ENCODE assay signal across 9 cellular contexts in genomic region chr16:79768594-79768993, GRCh38.
DNase-seq lines count a peak whose midpoint lies in the region; ATAC-seq and TF ChIP-seq lines count a peak whose summit lies in the region.
"Had no signal": no experiment of that assay in that cellular context is flagged by ENCODE, and none has a peak within 500 bp of the region (broad histone marks: within the 10 kb centered on the region; RNA-seq: fewer than 3 reads in every experiment).

No MANE protein-coding gene starts in this region.

- H3K9me3 ChIP-seq in body of pancreas: no peaks in the 10 kb centered on the region
- no peaks in the 10 kb centered on the region for H3K9me3 ChIP-seq in lung (ENCODE audit: control insufficient read depth in 2 of 2, insufficient read depth in 1 of 2, low read length in 1 of 2)
- H3K9me3 ChIP-seq in subcutaneous abdominal adipose tissue (ENCODE audit: control insufficient read depth in 5 of 5, low read length in 5 of 5): no peaks in the 10 kb centered on the region
- H3K9me3 ChIP-seq in Karpas-422 (ENCODE audit: low read length): no peaks in the 10 kb centered on the region

- intact Hi-C loops in body of pancreas (cut with DNase I): no loop called here

- H3K4me2 ChIP-seq in GM23338 (no peak overlapping the region), Karpas-422 (ENCODE audit: low read depth, low read length, poor library complexity, severe bottlenecking) (no peak overlapping the region)

- H3K27me3 ChIP-seq in GM23338 (ENCODE audit: insufficient read depth) (no peaks in the 10 kb centered on the region), body of pancreas (no peaks in the 10 kb centered on the region), lung (ENCODE audit: control insufficient read depth, insufficient read depth) (no peaks in the 10 kb centered on the region), subcutaneous abdominal adipose tissue (ENCODE audit: control insufficient read depth in 5 of 5, insufficient read depth in 4 of 5, low read length in 5 of 5) (no peaks in the 10 kb centered on the region), Karpas-422 (ENCODE audit: low read length) (no peaks in the 10 kb centered on the region)

- no peaks in the 10 kb centered on the region for H3K79me2 ChIP-seq in GM23338 (replicated peaks; ENCODE audit: insufficient read depth)
- H3K79me2 ChIP-seq in Karpas-422 (ENCODE audit: low read length): no peaks in the 10 kb centered on the region

- H4K20me1 ChIP-seq in GM23338 (replicated peaks; ENCODE audit: insufficient read depth) (no peaks in the 10 kb centered on the region), Karpas-422 (ENCODE audit: insufficient read depth, low read depth, low read length) (no peaks in the 10 kb centered on the region)

- H3K4me1 Mint-ChIP-seq in GM23338: peaks cover 9% of the 10 kb centered on the region; the same call in 2 of the 3 replicates

- H3K36me3 ChIP-seq in GM23338 (ENCODE audit: insufficient read depth) (no peaks in the 10 kb centered on the region), body of pancreas (replicated peaks in 1 of 2; ENCODE audit: insufficient read depth in 1 of 2, low read depth in 2 of 2) (no peaks in the 10 kb centered on the region), lung (ENCODE audit: control insufficient read depth in 2 of 2, insufficient read depth in 2 of 2, low read length in 2 of 2) (no peaks in the 10 kb centered on the region), subcutaneous abdominal adipose tissue (ENCODE audit: control insufficient read depth in 5 of 5, insufficient read depth in 5 of 5, low read length in 5 of 5) (no peaks in the 10 kb centered on the region), Karpas-422 (ENCODE audit: insufficient read depth, low read length) (no peaks in the 10 kb centered on the region)

- H3F3A ChIP-seq in GM23338 (replicated peaks; ENCODE audit: low read depth): 0 out of 2 replicates have a peak, but pooled peaks cover 2% of the 10 kb centered on the region

- ATAC-seq in GM23338 (no peak), body of pancreas (no peak), lung (ENCODE audit: insufficient read depth, low FRiP score) (no peak), HG03139 (IDR thresholded peaks at IDR 0.05; ENCODE audit: unreplicated experiment) (no peak)

- H3K4me3 ChIP-seq in GM23338 (no peak overlapping the region), body of pancreas (no peak overlapping the region), lung (no peak overlapping the region), subcutaneous abdominal adipose tissue (ENCODE audit: low read depth in 1 of 5, low read length in 5 of 5) (peak overlapping the region; percentile 50 to 74 (median 55)), Karpas-422 (ENCODE audit: low read length) (no peak overlapping the region)

- no peak overlapping the region for H3K4me3 Mint-ChIP-seq in GM23338

- WGBS in body of pancreas, 2 donors: 12 to 16% methylated on average over 3 of the region's 3 CpGs
- 39 to 57% methylated on average over 3 of the region's 3 CpGs for WGBS in lung, 2 donors

- no peak for TF ChIP-seq POLR2A in body of pancreas (IDR thresholded peaks at IDR 0.05)

- peaks cover 8% of the 10 kb centered on the region for H3K4me1 ChIP-seq in GM23338 (ENCODE audit: insufficient read depth)
- H3K4me1 ChIP-seq in body of pancreas: peaks cover 22% of the 10 kb centered on the region
- H3K4me1 ChIP-seq in lung (ENCODE audit: control insufficient read depth in 2 of 2, insufficient read depth in 2 of 2, low read length in 2 of 2): peaks cover 4 to 5% of the 10 kb centered on the region in 2 donors
- H3K4me1 ChIP-seq in subcutaneous abdominal adipose tissue (ENCODE audit: control insufficient read depth in 5 of 5, insufficient read depth in 5 of 5, low read length in 5 of 5): peaks cover 0 to 38% (median 36%) of the 10 kb centered on the region in 5 donors
- H3K4me1 ChIP-seq in Karpas-422 (ENCODE audit: low read length): no peaks in the 10 kb centered on the region

- no peaks in the 10 kb centered on the region for H3K36me3 Mint-ChIP-seq in GM23338 (ENCODE audit: low read depth)

- H3K27ac Mint-ChIP-seq in GM23338: no peak overlapping the region

- no peaks in the 10 kb centered on the region for H3K9me3 Mint-ChIP-seq in GM23338

- H3K9me2 ChIP-seq in GM23338 (ENCODE audit: insufficient read depth) (no peaks in the 10 kb centered on the region), Karpas-422 (replicated peaks; ENCODE audit: insufficient read depth, low read length) (no peaks in the 10 kb centered on the region)

- no peak for DNase-seq in GM23338 (ENCODE audit: low spot score)
- DNase-seq in body of pancreas: peak in 3 of 4 donors; percentile 7 to 20 (median 13)
- no peak for DNase-seq in lung (ENCODE audit: low spot score)
- no peak for DNase-seq in amniotic stem cell (lab: John Stamatoyannopoulos, UW)
- DNase-seq in Karpas-422: no peak
- DNase-seq in activated CD8-positive, alpha-beta memory T cell treated with anti-CD3 and anti-CD28 coated beads, Interleukin-2, amount 50 U/mL, for 4 hours: no peak
- DNase-seq: SHP77 had no signal

- H3K27ac ChIP-seq in GM23338 (ENCODE audit: low read depth) (no peak overlapping the region), body of pancreas (peak overlapping the region in 3 of 4 donors; percentile 47 to 65 (median 58)), lung (ENCODE audit: low read depth in 1 of 2, low read length in 1 of 2) (peak overlapping the region; percentile 24 to 88), subcutaneous abdominal adipose tissue (ENCODE audit: low read depth, low read length) (peak overlapping the region; percentile 74), Karpas-422 (ENCODE audit: low read length) (no peak overlapping the region)

- H2AFZ ChIP-seq in GM23338: peak overlapping the region; percentile 28; the same call in 1 of the 2 replicates
- H2AFZ ChIP-seq in Karpas-422 (ENCODE audit: low read length): no peak overlapping the region

- no peaks in the 10 kb centered on the region for H3K27me3 Mint-ChIP-seq in GM23338 (ENCODE audit: insufficient read depth, low read depth, poor library complexity)

- no peak for TF ChIP-seq CTCF in GM23338 (conservative IDR thresholded peaks at IDR 0.05; ENCODE audit: low read depth in 2 of 2)
- TF ChIP-seq CTCF in body of pancreas (IDR thresholded peaks at IDR 0.05): no peak
- no peak for TF ChIP-seq CTCF in lung (IDR thresholded peaks at IDR 0.05; ENCODE audit: control extremely low read depth, extremely low read depth)

- peak overlapping the region; percentile 7 to 64 (median 44) for H3K9ac ChIP-seq in subcutaneous abdominal adipose tissue (ENCODE audit: low read length in 5 of 5)
- H3K9ac ChIP-seq in Karpas-422 (ENCODE audit: low read length): no peak overlapping the region

TF ChIP-seq in GM23338, 12 proteins besides CTCF, POLR2A, EP300 and RAD21 (continues in another document):
- TF ChIP-seq JUNB (IDR thresholded peaks at IDR 0.05; ENCODE audit: unreplicated experiment) (no peak), STAT1 (IDR thresholded peaks at IDR 0.05; ENCODE audit: unreplicated experiment) (no peak), NANOG (IDR thresholded peaks at IDR 0.05; ENCODE audit: borderline replicate concordance) (no peak), ZNF331 (CRISPR knock-in tag; IDR thresholded peaks at IDR 0.05; ENCODE audit: low read depth) (no peak), EZH2 (IDR thresholded peaks at IDR 0.05; ENCODE audit: low read depth, unreplicated experiment) (no peak)

Comparison
In these comparisons a context has a peak if more than half of its experiments do, and no peak if none do; other contexts are left out.
1. DNase-seq: peak in body of pancreas (3 of 4); none in GM23338 (single experiment), lung (single experiment), amniotic stem cell (single experiment), Karpas-422 (single experiment) and activated CD8-positive, alpha-beta memory T cell treated with anti-CD3 and anti-CD28 coated beads, Interleukin-2, amount 50 U/mL, for 4 hours (single experiment).
2. H3K27ac ChIP-seq: peak in body of pancreas (3 of 4), lung (2 of 2) and subcutaneous abdominal adipose tissue (single experiment); none in GM23338 (single experiment) and Karpas-422 (single experiment).
3. H3K4me3 ChIP-seq: peak in subcutaneous abdominal adipose tissue (5 of 5); none in GM23338 (single experiment), body of pancreas (0 of 2), lung (single experiment) and Karpas-422 (single experiment).